9 cellular contexts compared by ENCODE assay signal in the genomic region with DNA sequence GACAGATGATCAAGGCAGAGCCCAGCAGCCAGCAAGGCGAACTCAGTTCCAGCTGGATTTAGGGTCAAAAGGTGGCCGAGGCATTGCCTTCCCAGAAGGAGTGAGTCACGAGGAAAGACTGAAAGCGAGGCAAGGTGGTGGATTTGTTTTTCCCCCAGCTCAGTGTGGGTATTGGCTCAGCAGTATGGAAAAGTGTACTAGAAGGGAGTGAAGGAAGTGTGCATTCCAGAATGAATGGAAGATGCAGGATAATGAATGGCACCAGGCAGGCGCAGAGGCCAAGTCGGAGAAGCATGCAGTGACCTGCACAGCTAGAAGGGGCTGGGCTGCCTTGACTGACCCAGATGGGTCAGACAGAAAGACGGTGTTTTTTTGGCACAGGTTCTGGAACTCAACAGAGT. TPM values are rescaled to one million over a fixed set of nuclear protein-coding genes. Genes with fewer than 3 reads are reported as not detected.
A peak's percentile ranks its signal among the peaks of the same experiment; 100 is the strongest.
DNase-seq lines count a peak whose midpoint lies in the region; FAIRE-seq and TF ChIP-seq lines count a peak whose summit lies in the region.
"Had no signal": no experiment of that assay in that cellular context is flagged by ENCODE, and none has a peak within 500 bp of the region (broad histone marks: within the 10 kb centered on the region; RNA-seq: fewer than 3 reads in every experiment).

No MANE protein-coding gene starts in this region.

- TF ChIP-seq CTCF in AG09319 (IDR thresholded peaks at IDR 0.05; ENCODE audit: low read depth, low read length) (no peak), endothelial cell of umbilical vein (IDR thresholded peaks at IDR 0.05; ENCODE audit: extremely low read depth in 1 of 2, insufficient read depth in 1 of 2, low read depth in 1 of 2, low read length in 2 of 2) (no peak), prostate gland (IDR thresholded peaks at IDR 0.05) (no peak), lower leg skin (IDR thresholded peaks at IDR 0.05) (no peak)

- no peaks in the 10 kb centered on the region for H3K9me3 ChIP-seq in endothelial cell of umbilical vein (replicated peaks; ENCODE audit: control insufficient read depth, insufficient read depth, low read length)
- H3K9me3 ChIP-seq in prostate gland: no peaks in the 10 kb centered on the region
- H3K9me3 ChIP-seq: stomach had no signal

- CTCF ChIA-PET in endothelial cell of umbilical vein (lab: Charles Lee): interaction anchor here (0.6 to 1.6 kb wide), 13 partner anchors 8 to 144 kb away, joined by 3 to 5 read pairs (median 4); partner anchors contain the start of gene FOXP1

- DNase-seq in AG09319 (ENCODE audit: extremely low read depth, low read depth) (peak; percentile 66), NCI-H226 (peak; percentile 98), endothelial cell of umbilical vein (ENCODE audit: low read depth, low spot score) (peak; percentile 98), myocyte (ENCODE audit: low read depth) (peak; percentile 75), prostate gland (ENCODE audit: low spot score) (no peak), DMS53 (lab: John Stamatoyannopoulos, UW) (no peak), lower leg skin (ENCODE audit: low spot score in 2 of 2) (no peak)
- no peak for DNase-seq in activated CD4-positive, alpha-beta T cell treated with anti-CD3 and anti-CD28 coated beads for 1 hour
- DNase-seq: stomach had no signal

- H3K9ac ChIP-seq in endothelial cell of umbilical vein (replicated peaks; ENCODE audit: extremely low read depth, insufficient read depth, low read length): no peak overlapping the region

- WGBS in prostate gland: 59% methylated on average over 7 of the region's 7 CpGs
- WGBS in lower leg skin, 2 donors: 42 to 52% methylated on average over 7 of the region's 7 CpGs

- intact Hi-C loops in endothelial cell of umbilical vein (cut with micrococcal nuclease): loop anchor here (1.0 to 5.0 kb wide), 3 partner anchors 43 to 475 kb away; no protein-coding TSS in a partner anchor
- intact Hi-C loops in prostate gland (cut with DNase I): no loop called here
- intact Hi-C loops in lower leg skin (cut with DNase I; ENCODE audit: low total_unique reads): no loop called here

- H3K79me2 ChIP-seq in endothelial cell of umbilical vein (ENCODE audit: control insufficient read depth, insufficient read depth, low read length): no peaks in the 10 kb centered on the region

- no TSS peak for BruUV-seq in endothelial cell of umbilical vein (replicated peaks; lab: Mats Ljungman, UMichigan)

- POLR2A ChIA-PET in endothelial cell of umbilical vein (lab: Charles Lee): interaction anchor here (0.8 kb wide), 1 partner anchor 147 kb away, joined by 4 read pairs; no protein-coding TSS in a partner anchor

- H3K4me1 ChIP-seq in endothelial cell of umbilical vein (ENCODE audit: control insufficient read depth, extremely low read depth, insufficient read depth, low read length): peaks cover 56% of the 10 kb centered on the region
- peaks cover 5% of the 10 kb centered on the region for H3K4me1 ChIP-seq in prostate gland (replicated peaks)

- no peak for TF ChIP-seq POLR2A in endothelial cell of umbilical vein (IDR thresholded peaks at IDR 0.05; ENCODE audit: low read depth, low read length)
- no peak for TF ChIP-seq POLR2A in prostate gland (IDR thresholded peaks at IDR 0.05)
- no peak for TF ChIP-seq POLR2A in lower leg skin (IDR thresholded peaks at IDR 0.05)

- no peak overlapping the region for H2AFZ ChIP-seq in endothelial cell of umbilical vein (ENCODE audit: low read depth, low read length)

- H3K27ac ChIP-seq in endothelial cell of umbilical vein (ENCODE audit: insufficient read depth, low read depth, low read length) (peak overlapping the region; percentile 60), prostate gland (peak overlapping the region in 1 of 2 donors; percentile 9)

- H3K27me3 ChIP-seq in endothelial cell of umbilical vein (ENCODE audit: control insufficient read depth in 2 of 2, insufficient read depth in 2 of 2, low read length in 2 of 2): no peaks in the 10 kb centered on the region
- no peaks in the 10 kb centered on the region for H3K27me3 ChIP-seq in prostate gland (replicated peaks; ENCODE audit: insufficient read depth)
- H3K27me3 ChIP-seq: stomach had no signal

- H3K4me2 ChIP-seq in endothelial cell of umbilical vein (ENCODE audit: insufficient read depth, low read length): peak overlapping the region; percentile 33

- H3K9me1 ChIP-seq in endothelial cell of umbilical vein (replicated peaks; ENCODE audit: control insufficient read depth, extremely low read depth, insufficient read depth, low read length): no peaks in the 10 kb centered on the region

- FAIRE-seq in endothelial cell of umbilical vein (lab: Jason Lieb, UNC): peak; percentile 94

- H3K4me3 ChIP-seq in endothelial cell of umbilical vein (replicated peaks in 1 of 3; ENCODE audit: insufficient read depth in 1 of 3, low read depth in 1 of 3, low read length in 3 of 3) (no peak overlapping the region), prostate gland (no peak overlapping the region), lower leg skin (ENCODE audit: low read depth, poor library complexity, severe bottlenecking) (no peak overlapping the region)
- H3K4me3 ChIP-seq: stomach had no signal

- no peaks in the 10 kb centered on the region for H4K20me1 ChIP-seq in endothelial cell of umbilical vein (replicated peaks; ENCODE audit: control insufficient read depth, extremely low read depth, insufficient read depth, low read length)

- dilution Hi-C loops in endothelial cell of umbilical vein (cut with MboI; ENCODE audit: extremely low pct_ligation_motif_present, low sequenced_read_pairs): no loop called here

- H3K36me3 ChIP-seq in endothelial cell of umbilical vein (ENCODE audit: control insufficient read depth in 2 of 2, extremely low read depth in 1 of 2, insufficient read depth in 2 of 2, low read length in 2 of 2) (no peaks in the 10 kb centered on the region), prostate gland (no peaks in the 10 kb centered on the region)
- H3K36me3 ChIP-seq: stomach had no signal

TF ChIP-seq in endothelial cell of umbilical vein, 7 proteins besides CTCF, POLR2A, EP300 and RAD21:
- TF ChIP-seq, protein P1, sequence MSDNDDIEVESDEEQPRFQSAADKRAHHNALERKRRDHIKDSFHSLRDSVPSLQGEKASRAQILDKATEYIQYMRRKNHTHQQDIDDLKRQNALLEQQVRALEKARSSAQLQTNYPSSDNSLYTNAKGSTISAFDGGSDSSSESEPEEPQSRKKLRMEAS (IDR thresholded peaks at IDR 0.05; ENCODE audit: insufficient read depth, insufficient read length): peak; percentile 4
- TF ChIP-seq POLR2AphosphoS5 (IDR thresholded peaks at IDR 0.05; ENCODE audit: insufficient read depth, low read depth, low read length) (peak; percentile 24), JUN (IDR thresholded peaks at IDR 0.05; ENCODE audit: borderline replicate concordance, insufficient read depth, insufficient read length, low read depth) (peak; percentile 79), GATA2 (IDR thresholded peaks at IDR 0.05; ENCODE audit: insufficient read depth, insufficient read length, low read depth, low read length) (no peak), EZH2 (IDR thresholded peaks at IDR 0.05; ENCODE audit: borderline replicate concordance, low read depth, low read length, severe bottlenecking) (no peak), FOS (IDR thresholded peaks at IDR 0.05; ENCODE audit: borderline replicate concordance, insufficient read depth, low read length) (peak; percentile 91), MYC (IDR thresholded peaks at IDR 0.05; ENCODE audit: low read depth, low read length) (peak; percentile 64)

RNA-seq across cellular contexts. Expression of gene FOXP1, which starts 46.3 kb away (rescaled TPM):
- 96.9 and 107 TPM in 2 replicates for total RNA-seq in endothelial cell of umbilical vein
- polyA plus RNA-seq in endothelial cell of umbilical vein: 40.9 and 41.0 TPM in 2 replicates
- polyA plus RNA-seq in endothelial cell of umbilical vein (2011; cell fraction: cytosol; rRNA removed): 33.9 and 34.0 TPM in 2 replicates
- polyA plus RNA-seq in endothelial cell of umbilical vein (2011; cell fraction: nucleus; rRNA removed): 101 and 110 TPM in 2 replicates
- 35.9 and 41.9 TPM in 2 replicates for polyA plus RNA-seq in endothelial cell of umbilical vein (2012)
- 241 and 261 TPM in 2 replicates for polyA minus RNA-seq in endothelial cell of umbilical vein
- 13.8 TPM for polyA minus RNA-seq in endothelial cell of umbilical vein (2011; cell fraction: cytosol; rRNA and poly(A)+ RNA removed)
- 607 and 766 TPM in 2 replicates for polyA minus RNA-seq in endothelial cell of umbilical vein (2011; cell fraction: nucleus; rRNA and poly(A)+ RNA removed)
- total RNA-seq in myocyte: 17.9 and 28.8 TPM in 2 replicates
- polyA plus RNA-seq in myocyte (2012): 15.4 TPM
- 100 to 1,000 TPM; 133 to 156 TPM for total RNA-seq in prostate gland
- total RNA-seq in lower leg skin: 10 to 100 TPM; 46.6 to 66.6 (median 55.2) TPM

Comparison
In these comparisons a context has a peak if more than half of its experiments do, and no peak if none do; other contexts are left out.
1. DNase-seq: peak in AG09319 (single experiment), NCI-H226 (single experiment), endothelial cell of umbilical vein (single experiment) and myocyte (single experiment); none in prostate gland (single experiment), activated CD4-positive, alpha-beta T cell treated with anti-CD3 and anti-CD28 coated beads for 1 hour (single experiment), DMS53 (single experiment) and lower leg skin (0 of 2).